Comparison of ENCODE assay signal across 25 cellular contexts in the genomic region with DNA sequence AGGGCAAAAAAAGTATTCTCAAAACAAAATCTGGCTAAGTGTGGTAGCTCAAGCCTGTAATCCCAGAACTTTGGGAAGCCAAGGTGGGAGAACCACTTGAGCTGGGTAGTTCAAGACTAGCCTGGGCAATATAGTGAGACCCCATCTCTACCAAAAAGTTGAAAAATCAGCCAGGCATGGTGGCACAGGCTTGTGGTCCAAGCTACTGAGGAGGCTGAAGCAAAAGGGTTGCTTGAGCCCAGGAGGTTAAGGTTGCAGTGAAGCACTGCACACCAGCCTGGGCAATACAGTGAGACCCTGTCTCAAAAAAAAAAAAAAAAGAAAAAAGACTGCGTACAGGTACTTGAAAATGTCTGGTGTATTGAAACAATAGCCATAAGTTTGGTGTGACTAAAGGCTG. TPM values are rescaled to one million over a fixed set of nuclear protein-coding genes. Genes with fewer than 3 reads are reported as not detected.
A peak's percentile ranks its signal among the peaks of the same experiment; 100 is the strongest.
DNase-seq lines count a peak whose midpoint lies in the region; ATAC-seq, FAIRE-seq and TF ChIP-seq lines count a peak whose summit lies in the region.
"Had no signal": no experiment of that assay in that cellular context is flagged by ENCODE, and none has a peak within 500 bp of the region (broad histone marks: within the 10 kb centered on the region; RNA-seq: fewer than 3 reads in every experiment).

No MANE protein-coding gene starts in this region.

- no peak overlapping the region for H3K9ac ChIP-seq in K562 (ENCODE audit: insufficient read depth in 1 of 2, low read depth in 2 of 2, low read length in 2 of 2)
- H3K9ac ChIP-seq: BLaER1 had no signal

- no peaks in the 10 kb centered on the region for H3K27me3 Mint-ChIP-seq in CD4-positive, alpha-beta T cell
- H3K27me3 Mint-ChIP-seq in neural crest cell (ENCODE audit: low read depth), result peaks cover 24% of the 10 kb centered on the region
- no peaks in the 10 kb centered on the region for H3K27me3 Mint-ChIP-seq in activated CD4-positive, alpha-beta memory T cell treated with anti-CD3 and anti-CD28 coated beads, Interleukin-2, amount 10 ng/mL, durations not matched to agents 7 days and 5 days

- no peak for TF ChIP-seq POLR2A in K562 (conservative IDR thresholded peaks at IDR 0.05)

- CTCF ChIA-PET in CD4-positive, alpha-beta T cell (lab: Charles Lee), result interaction anchor here (0.7 kb wide), 2 partner anchors 98 to 328 kb away, joined by 4 read pairs; no protein-coding TSS in a partner anchor
- CTCF ChIA-PET in HEK293 (lab: Yijun Ruan, JAX), result interaction anchor here (2.0 kb wide), 1 partner anchor 95 kb away, joined by 7 read pairs; no protein-coding TSS in a partner anchor
- CTCF ChIA-PET in K562 (lab: Yijun Ruan, JAX; ENCODE audit: low intra/inter-chr PET ratio), result no interaction called here
- CTCF ChIA-PET in activated CD4-positive, alpha-beta memory T cell treated with anti-CD3 and anti-CD28 coated beads, Interleukin-2, amount 10 ng/mL, durations not matched to agents 7 days and 5 days (lab: Charles Lee), result interaction anchor here (0.6 to 2.0 kb wide), 5 partner anchors 54 to 380 kb away, joined by 3 to 7 read pairs (median 3); no protein-coding TSS in a partner anchor

- H3K4me1 ChIP-seq in HEK293 (ENCODE audit: control insufficient read depth, insufficient read depth, low read length) (no peaks in the 10 kb centered on the region), K562 (replicated peaks in 1 of 2; ENCODE audit: control insufficient read depth in 2 of 2, insufficient read depth in 2 of 2, low read length in 2 of 2) (peaks cover 2 to 3% of the 10 kb centered on the region in 2 experiments; a peak in 2 of 5 replicates), upper lobe of right lung (peaks cover 17% of the 10 kb centered on the region)
- H3K4me1 ChIP-seq: Caco-2 had no signal

- no peaks in the 10 kb centered on the region for H3K9me1 ChIP-seq in K562 (ENCODE audit: control insufficient read depth, insufficient read depth, low read length)

- H3K27ac ChIP-seq in CD4-positive, alpha-beta T cell (ENCODE audit: low read depth, low read length), result no peak overlapping the region
- no peak overlapping the region for H3K27ac ChIP-seq in HEK293 (ENCODE audit: extremely low read depth, low read depth, low read length)
- H3K27ac ChIP-seq in K562 (ENCODE audit: extremely low read depth, low read depth, low read length), result no peak overlapping the region
- no peak overlapping the region for H3K27ac ChIP-seq in upper lobe of right lung
- H3K27ac ChIP-seq: BLaER1 had no signal

- H3K79me2 ChIP-seq in K562 (ENCODE audit: control insufficient read depth, insufficient read depth, low read length), result peaks cover 37% of the 10 kb centered on the region

- no peaks in the 10 kb centered on the region for H3K9me3 Mint-ChIP-seq in CD4-positive, alpha-beta T cell
- H3K9me3 Mint-ChIP-seq in neural crest cell, result no peaks in the 10 kb centered on the region
- no peaks in the 10 kb centered on the region for H3K9me3 Mint-ChIP-seq in activated CD4-positive, alpha-beta memory T cell treated with anti-CD3 and anti-CD28 coated beads, Interleukin-2, amount 10 ng/mL, durations not matched to agents 7 days and 5 days
- H3K9me3 Mint-ChIP-seq: CD14-positive monocyte; CD8-positive, alpha-beta T cell had no signal

- 14% methylated on average over 1 of the region's 1 CpG for WGBS in K562 (ENCODE audit: insufficient coverage, low coverage, missing lambda C conversion rate)

- no peaks in the 10 kb centered on the region for H3K9me3 ChIP-seq in CD4-positive, alpha-beta T cell (ENCODE audit: control insufficient read depth, low read length)
- H3K9me3 ChIP-seq in HEK293 (ENCODE audit: control insufficient read depth, insufficient read depth, low read depth, low read length), result no peaks in the 10 kb centered on the region
- H3K9me3 ChIP-seq in K562 (replicated peaks; ENCODE audit: control insufficient read depth, insufficient read depth, low read depth, low read length), result 0 out of 2 replicates have a peak, but pooled peaks cover 4% of the 10 kb centered on the region
- H3K9me3 ChIP-seq in upper lobe of right lung, result no peaks in the 10 kb centered on the region
- H3K9me3 ChIP-seq: BE2C, Caco-2 had no signal

- no peak overlapping the region for H3K4me3 ChIP-seq in HEK293 (ENCODE audit: low read depth, low read length)
- no peak overlapping the region for H3K4me3 ChIP-seq in K562
- H3K4me3 ChIP-seq in upper lobe of right lung, result no peak overlapping the region
- H3K4me3 ChIP-seq: BLaER1 had no signal

- H3K27ac Mint-ChIP-seq in CD4-positive, alpha-beta T cell, result no peak overlapping the region
- no peak overlapping the region for H3K27ac Mint-ChIP-seq in neural crest cell (ENCODE audit: unreplicated experiment)
- H3K27ac Mint-ChIP-seq in activated CD4-positive, alpha-beta memory T cell treated with anti-CD3 and anti-CD28 coated beads, Interleukin-2, amount 10 ng/mL, durations not matched to agents 7 days and 5 days, result no peak overlapping the region
- H3K27ac Mint-ChIP-seq: CD14-positive monocyte; CD8-positive, alpha-beta T cell had no signal

- intact Hi-C loops in CD4-positive, alpha-beta T cell (cut with DNase I, micrococcal nuclease), result loop anchor here in 1 of 2 experiments (10.0 kb wide), 2 partner anchors 478 to 512 kb away; partner anchors contain the start of genes RCHY1 and THAP6
- intact Hi-C loops in K562 (cut with micrococcal nuclease) (loop anchor here (5.0 kb wide), 1 partner anchor 75 kb away; no protein-coding TSS in a partner anchor), upper lobe of right lung (cut with DNase I) (no loop called here)

- in situ Hi-C loops in K562 (cut with MboI), result no loop called here

- DNase-seq in CD4-positive, alpha-beta T cell, result no peak
- no peak for DNase-seq in K562 (ENCODE audit: extremely low read depth in 1 of 4, low spot score in 3 of 4)
- DNase-seq in neural crest cell (ENCODE audit: low read depth, low spot score), result no peak
- no peak for DNase-seq in activated CD4-positive, alpha-beta memory T cell treated with anti-CD3 and anti-CD28 coated beads, Interleukin-2, amount 10 ng/mL, durations not matched to agents 7 days and 5 days
- DNase-seq in upper lobe of right lung, result no peak
- DNase-seq in activated T-cell treated with anti-CD3 and anti-CD28 coated beads for 4 hours, result no peak
- DNase-seq: 8988T; ACHN; BE2C; C1 segment of cervical spinal cord; Caco-2; Calu3; CD4-positive, CD25-positive, alpha-beta regulatory T cell; CD8-positive, alpha-beta T cell; DMS79 treated with DMSO at 0.1 percent for 48 hours; GF-D8 had no signal

- H3K4me3 Mint-ChIP-seq in CD4-positive, alpha-beta T cell, result peak overlapping the region; percentile 32
- H3K4me3 Mint-ChIP-seq in neural crest cell, result peak overlapping the region; percentile 41
- no peak overlapping the region for H3K4me3 Mint-ChIP-seq in activated CD4-positive, alpha-beta memory T cell treated with anti-CD3 and anti-CD28 coated beads, Interleukin-2, amount 10 ng/mL, durations not matched to agents 7 days and 5 days

- ATAC-seq in CD4-positive, alpha-beta T cell (ENCODE audit: poor library complexity), result no peak
- ATAC-seq in K562 (no peak), upper lobe of right lung (no peak)
- ATAC-seq: CD8-positive, alpha-beta T cell had no signal

- H3K4me1 Mint-ChIP-seq in CD4-positive, alpha-beta T cell (ENCODE audit: low read depth), result peaks cover 36% of the 10 kb centered on the region
- H3K4me1 Mint-ChIP-seq in neural crest cell, result peaks cover 27% of the 10 kb centered on the region
- H3K4me1 Mint-ChIP-seq in activated CD4-positive, alpha-beta memory T cell treated with anti-CD3 and anti-CD28 coated beads, Interleukin-2, amount 10 ng/mL, durations not matched to agents 7 days and 5 days, result peaks cover 35% of the 10 kb centered on the region

- no peak for TF ChIP-seq RAD21 in K562 (CRISPR knock-in tag; conservative IDR thresholded peaks at IDR 0.05 in 1 of 2, IDR thresholded peaks at IDR 0.05 in 1 of 2)

- H3K36me3 ChIP-seq in HEK293 (ENCODE audit: control insufficient read depth in 2 of 2, insufficient read depth in 1 of 2, low read length in 2 of 2) (peaks cover 0 to 9% of the 10 kb centered on the region in 2 experiments; a peak in 1 of 3 replicates), K562 (ENCODE audit: control insufficient read depth, insufficient read depth, low read length) (peaks cover 13% of the 10 kb centered on the region; the same call in 1 of the 3 replicates), upper lobe of right lung (no peaks in the 10 kb centered on the region)

- H2AFZ ChIP-seq in K562 (ENCODE audit: low read depth, low read length), result no peak overlapping the region

- no TSS peak for BruUV-seq in K562 (replicated peaks; lab: Mats Ljungman, UMichigan)

- no peak for FAIRE-seq in K562 (lab: Jason Lieb, UNC)
- FAIRE-seq: A204.1, G401.6, GM12891, GM19239 had no signal

- no peak for TF ChIP-seq EP300 in K562 (IDR thresholded peaks at IDR 0.05; ENCODE audit: low read length)

- POLR2A ChIA-PET in CD4-positive, alpha-beta T cell (lab: Charles Lee), result interaction anchor here (2.8 kb wide), 1 partner anchor 53 kb away, joined by 31 read pairs; the partner anchor contains the start of gene NAAA
- POLR2A ChIA-PET in HEK293 (lab: Yijun Ruan, JAX), result no interaction called here
- POLR2A ChIA-PET in K562 (lab: Yijun Ruan, JAX), result no interaction called here
- POLR2A ChIA-PET in activated CD4-positive, alpha-beta memory T cell treated with anti-CD3 and anti-CD28 coated beads, Interleukin-2, amount 10 ng/mL, durations not matched to agents 7 days and 5 days (lab: Charles Lee), result interaction anchor here (1.2 to 2.2 kb wide), 2 partner anchors 52 to 156 kb away, joined by 3 to 25 read pairs; partner anchors contain the start of genes NAAA and NUP54

- peaks cover 22% of the 10 kb centered on the region for H3K36me3 Mint-ChIP-seq in CD4-positive, alpha-beta T cell (ENCODE audit: low read depth)
- H3K36me3 Mint-ChIP-seq in neural crest cell (ENCODE audit: low read depth), result peaks cover 7% of the 10 kb centered on the region
- H3K36me3 Mint-ChIP-seq in activated CD4-positive, alpha-beta memory T cell treated with anti-CD3 and anti-CD28 coated beads, Interleukin-2, amount 10 ng/mL, durations not matched to agents 7 days and 5 days (ENCODE audit: low read depth), result peaks cover 19% of the 10 kb centered on the region

- TF ChIP-seq CTCF in CD4-positive, alpha-beta T cell (IDR thresholded peaks at IDR 0.05), result no peak
- TF ChIP-seq CTCF in HEK293 (tag by site-specific recombination; IDR thresholded peaks at IDR 0.05) (no peak), K562 (IDR thresholded peaks at IDR 0.05 in 2 of 3, conservative IDR thresholded peaks at IDR 0.05 in 1 of 3; ENCODE audit: insufficient read depth in 2 of 3, low read depth in 1 of 3, low read length in 3 of 3) (no peak), neural crest cell (conservative IDR thresholded peaks at IDR 0.05) (no peak), upper lobe of right lung (IDR thresholded peaks at IDR 0.05) (no peak)

- H4K20me1 ChIP-seq in K562 (replicated peaks; ENCODE audit: control insufficient read depth, insufficient read depth, low read length), result no peaks in the 10 kb centered on the region

- H3K27me3 ChIP-seq in CD4-positive, alpha-beta T cell (ENCODE audit: control insufficient read depth, insufficient read depth, low read length), result no peaks in the 10 kb centered on the region
- H3K27me3 ChIP-seq in K562 (ENCODE audit: control insufficient read depth in 2 of 2, insufficient read depth in 2 of 2, low read length in 2 of 2) (no peaks in the 10 kb centered on the region), upper lobe of right lung (no peaks in the 10 kb centered on the region)
- H3K27me3 ChIP-seq: BE2C, BLaER1 had no signal

- H3K4me2 ChIP-seq in K562 (ENCODE audit: insufficient read depth, low read length), result no peak overlapping the region
- H3K4me2 ChIP-seq: BLaER1 had no signal

RNA-seq across cellular contexts. Expression of gene SDAD1, which starts 1.7 kb away (rescaled TPM):
- total RNA-seq in CD4-positive, alpha-beta T cell, result 10 to 100 TPM; 21.2 to 21.9 TPM
- 16.8 and 34.6 TPM in 2 replicates for total RNA-seq in K562 (2011; cell fraction: chromatin; rRNA removed; ENCODE audit: low replicate concordance)
- 10.2 and 10.8 TPM in 2 replicates for total RNA-seq in K562 (2011; cell fraction: nucleolus; rRNA removed)
- total RNA-seq in K562 (2011; cell fraction: nucleoplasm; rRNA removed), result 15.4 and 19.2 TPM in 2 replicates
- total RNA-seq in K562 (2014; rRNA removed), result 28.2 and 42.6 TPM in 2 replicates
- total RNA-seq in K562 (2014; rRNA removed; fragmentation: Illumina TruSeq; extraction: Trizol), result 54.1 and 64.9 TPM in 2 replicates
- total RNA-seq in K562 (2015; rRNA removed; fragmentation: Illumina TruSeq; extraction: Trizol), result 46.6 and 48.6 TPM in 2 replicates
- 47.8 and 54.3 TPM in 2 replicates for total RNA-seq in K562 (2021)
- polyA plus RNA-seq in K562 (2011; rRNA removed), result 21.7 and 30.4 TPM in 2 replicates
- 6.4 and 10.7 TPM in 2 replicates for polyA plus RNA-seq in K562 (2011; cell fraction: cytosol; rRNA removed)
- polyA plus RNA-seq in K562 (2011; cell fraction: nucleus; rRNA removed), result 11.3 and 14.5 TPM in 2 replicates
- 30.0 and 33.1 TPM in 2 replicates for polyA plus RNA-seq in K562 (2012)
- polyA plus RNA-seq in K562 (2014; fragmentation: Illumina TruSeq; extraction: Trizol), result 57.4 and 61.7 TPM in 2 replicates
- 100 to 1,000 TPM in 1 of 2 experiments, 10 to 100 TPM in 1; 71.4 to 115 TPM for polyA plus RNA-seq in K562 (2014; fragmentation: Nextera tagmentation; extraction: Ambion mirVana)
- polyA plus RNA-seq in K562 (2014; rRNA removed), result 30.3 and 32.1 TPM in 2 replicates
- polyA minus RNA-seq in K562 (2011; rRNA and poly(A)+ RNA removed), result 43.5 and 45.5 TPM in 2 replicates
- polyA minus RNA-seq in K562 (2011; cell fraction: cytosol; rRNA and poly(A)+ RNA removed), result 13.3 and 22.3 TPM in 2 replicates
- polyA minus RNA-seq in K562 (2011; cell fraction: nucleus; rRNA and poly(A)+ RNA removed), result 8.9 and 15.1 TPM in 2 replicates
- total RNA-seq in neural crest cell, result 52.1 and 55.8 TPM in 2 replicates
- 10 to 100 TPM; 39.1 to 43.0 TPM for total RNA-seq in activated CD4-positive, alpha-beta memory T cell treated with anti-CD3 and anti-CD28 coated beads, Interleukin-2, amount 10 ng/mL, durations not matched to agents 7 days and 5 days
- total RNA-seq in upper lobe of right lung, result 36.2 TPM

RNA-seq across cellular contexts. Expression of gene CXCL9, which starts 14.8 kb away (rescaled TPM):
- not detected for total RNA-seq in CD4-positive, alpha-beta T cell
- total RNA-seq in K562 (2011; cell fraction: chromatin; rRNA removed; ENCODE audit: low replicate concordance), result not detected in 2 replicates
- not detected in 2 replicates for total RNA-seq in K562 (2011; cell fraction: nucleolus; rRNA removed)
- not detected in 2 replicates for total RNA-seq in K562 (2011; cell fraction: nucleoplasm; rRNA removed)
- total RNA-seq in K562 (2014; rRNA removed) (not detected in 2 replicates), K562 (2014; rRNA removed; fragmentation: Illumina TruSeq; extraction: Trizol) (not detected in 2 replicates), K562 (2015; rRNA removed; fragmentation: Illumina TruSeq; extraction: Trizol) (not detected in 2 replicates), K562 (2021) (not detected in 2 replicates), neural crest cell (not detected in 2 replicates), upper lobe of right lung (1.4 TPM)
- polyA plus RNA-seq in K562 (2011; rRNA removed) (not detected in 2 replicates), K562 (2014; fragmentation: Illumina TruSeq; extraction: Trizol) (not detected in 2 replicates), K562 (2014; fragmentation: Nextera tagmentation; extraction: Ambion mirVana) (not detected), K562 (2014; rRNA removed) (not detected in 2 replicates)
- polyA plus RNA-seq in K562 (2011; cell fraction: cytosol; rRNA removed), result not detected in 2 replicates
- not detected in 2 replicates for polyA plus RNA-seq in K562 (2011; cell fraction: nucleus; rRNA removed)
- polyA plus RNA-seq in K562 (2012), result not detected in 2 replicates
- polyA minus RNA-seq in K562 (2011; rRNA and poly(A)+ RNA removed), result not detected in 2 replicates
- polyA minus RNA-seq in K562 (2011; cell fraction: cytosol; rRNA and poly(A)+ RNA removed), result not detected in 2 replicates
- not detected in 2 replicates for polyA minus RNA-seq in K562 (2011; cell fraction: nucleus; rRNA and poly(A)+ RNA removed)
- not detected for total RNA-seq in activated CD4-positive, alpha-beta memory T cell treated with anti-CD3 and anti-CD28 coated beads, Interleukin-2, amount 10 ng/mL, durations not matched to agents 7 days and 5 days
- total RNA-seq: A673; Caco-2; Calu3; CD4-positive, CD25-positive, alpha-beta regulatory T cell; CD8-positive, alpha-beta T cell had no signal
- polyA plus RNA-seq: AG04450; CD4-positive, CD25-positive, alpha-beta regulatory T cell had no signal

RNA-seq across cellular contexts. Expression of gene CXCL10, which starts 30.8 kb away (rescaled TPM):
- total RNA-seq in CD4-positive, alpha-beta T cell, result not detected
- total RNA-seq in K562 (2011; cell fraction: chromatin; rRNA removed; ENCODE audit: low replicate concordance), result not detected in 2 replicates
- total RNA-seq in K562 (2011; cell fraction: nucleolus; rRNA removed), result not detected in 2 replicates
- total RNA-seq in K562 (2011; cell fraction: nucleoplasm; rRNA removed), result not detected in 2 replicates
- total RNA-seq in K562 (2014; rRNA removed), result not detected in 2 replicates
- total RNA-seq in K562 (2014; rRNA removed; fragmentation: Illumina TruSeq; extraction: Trizol), result not detected in 2 replicates
- total RNA-seq in K562 (2015; rRNA removed; fragmentation: Illumina TruSeq; extraction: Trizol), result 0.15 TPM in 1 of 2 replicates, not detected in the other
- 0.18 TPM in 1 of 2 replicates, not detected in the other for total RNA-seq in K562 (2021)
- not detected in 2 replicates for polyA plus RNA-seq in K562 (2011; rRNA removed)
- polyA plus RNA-seq in K562 (2011; cell fraction: cytosol; rRNA removed), result not detected in 2 replicates
- polyA plus RNA-seq in K562 (2011; cell fraction: nucleus; rRNA removed), result not detected in 2 replicates
- 0.23 and 0.83 TPM in 2 replicates for polyA plus RNA-seq in K562 (2012)
- not detected in 2 replicates for polyA plus RNA-seq in K562 (2014; fragmentation: Illumina TruSeq; extraction: Trizol)
- polyA plus RNA-seq in K562 (2014; fragmentation: Nextera tagmentation; extraction: Ambion mirVana), result under 1 TPM in 1 of 2 experiments, not detected in 1; 0.06 TPM
- polyA plus RNA-seq in K562 (2014; rRNA removed), result 0.08 TPM in 1 of 2 replicates, not detected in the other
- polyA minus RNA-seq in K562 (2011; rRNA and poly(A)+ RNA removed), result not detected in 2 replicates
- not detected in 2 replicates for polyA minus RNA-seq in K562 (2011; cell fraction: cytosol; rRNA and poly(A)+ RNA removed)
- polyA minus RNA-seq in K562 (2011; cell fraction: nucleus; rRNA and poly(A)+ RNA removed), result not detected in 2 replicates
- total RNA-seq in neural crest cell, result not detected in 2 replicates
- total RNA-seq in activated CD4-positive, alpha-beta memory T cell treated with anti-CD3 and anti-CD28 coated beads, Interleukin-2, amount 10 ng/mL, durations not matched to agents 7 days and 5 days, result 1 to 10 TPM; 1.3 to 1.5 TPM
- 3.3 TPM for total RNA-seq in upper lobe of right lung
- total RNA-seq: Caco-2; CD4-positive, CD25-positive, alpha-beta regulatory T cell; CD8-positive, alpha-beta T cell had no signal
- polyA plus RNA-seq: CD4-positive, CD25-positive, alpha-beta regulatory T cell had no signal

RNA-seq across cellular contexts. Expression of gene CXCL11, which starts 43.4 kb away (rescaled TPM):
- total RNA-seq in CD4-positive, alpha-beta T cell, result not detected
- 0.93 and 7.8 TPM in 2 replicates for total RNA-seq in K562 (2011; cell fraction: chromatin; rRNA removed; ENCODE audit: low replicate concordance)
- 0.50 and 0.66 TPM in 2 replicates for total RNA-seq in K562 (2011; cell fraction: nucleolus; rRNA removed)
- total RNA-seq in K562 (2011; cell fraction: nucleoplasm; rRNA removed), result 1.6 and 2.1 TPM in 2 replicates
- total RNA-seq in K562 (2014; rRNA removed), result 3.3 and 4.5 TPM in 2 replicates
- total RNA-seq in K562 (2014; rRNA removed; fragmentation: Illumina TruSeq; extraction: Trizol), result 6.8 and 8.9 TPM in 2 replicates
- 3.8 and 6.1 TPM in 2 replicates for total RNA-seq in K562 (2015; rRNA removed; fragmentation: Illumina TruSeq; extraction: Trizol)
- total RNA-seq in K562 (2021), result 4.0 and 4.5 TPM in 2 replicates
- polyA plus RNA-seq in K562 (2011; rRNA removed), result 0.41 and 5.9 TPM in 2 replicates
- 0.24 and 0.46 TPM in 2 replicates for polyA plus RNA-seq in K562 (2011; cell fraction: cytosol; rRNA removed)
- 1.1 and 7.7 TPM in 2 replicates for polyA plus RNA-seq in K562 (2011; cell fraction: nucleus; rRNA removed)
- polyA plus RNA-seq in K562 (2012), result 5.1 and 25.5 TPM in 2 replicates
- polyA plus RNA-seq in K562 (2014; fragmentation: Illumina TruSeq; extraction: Trizol), result 5.8 and 9.1 TPM in 2 replicates
- 1 to 10 TPM; 2.1 to 2.3 TPM for polyA plus RNA-seq in K562 (2014; fragmentation: Nextera tagmentation; extraction: Ambion mirVana)
- polyA plus RNA-seq in K562 (2014; rRNA removed), result 5.6 and 6.2 TPM in 2 replicates
- polyA minus RNA-seq in K562 (2011; rRNA and poly(A)+ RNA removed), result 4.0 TPM in 1 of 2 replicates, not detected in the other
- 1.0 TPM in 1 of 2 replicates, not detected in the other for polyA minus RNA-seq in K562 (2011; cell fraction: cytosol; rRNA and poly(A)+ RNA removed)
- 0.78 and 0.94 TPM in 2 replicates for polyA minus RNA-seq in K562 (2011; cell fraction: nucleus; rRNA and poly(A)+ RNA removed)
- not detected in 2 replicates for total RNA-seq in neural crest cell
- total RNA-seq in activated CD4-positive, alpha-beta memory T cell treated with anti-CD3 and anti-CD28 coated beads, Interleukin-2, amount 10 ng/mL, durations not matched to agents 7 days and 5 days, result under 1 TPM; 0.28 to 0.33 TPM
- total RNA-seq in upper lobe of right lung, result not detected
- total RNA-seq: Caco-2; CD4-positive, CD25-positive, alpha-beta regulatory T cell; CD8-positive, alpha-beta T cell had no signal
- polyA plus RNA-seq: CD4-positive, CD25-positive, alpha-beta regulatory T cell had no signal

RNA-seq across cellular contexts. Expression of gene NAAA, which starts 51.6 kb away (rescaled TPM):
- total RNA-seq in CD4-positive, alpha-beta T cell, result 10 to 100 TPM; 32.6 to 33.3 TPM
- 9.4 and 13.7 TPM in 2 replicates for total RNA-seq in K562 (2011; cell fraction: chromatin; rRNA removed; ENCODE audit: low replicate concordance)
- 16.6 and 18.8 TPM in 2 replicates for total RNA-seq in K562 (2011; cell fraction: nucleolus; rRNA removed)
- 16.1 and 20.8 TPM in 2 replicates for total RNA-seq in K562 (2011; cell fraction: nucleoplasm; rRNA removed)
- 6.8 and 10.3 TPM in 2 replicates for total RNA-seq in K562 (2014; rRNA removed)
- 5.1 and 5.2 TPM in 2 replicates for total RNA-seq in K562 (2014; rRNA removed; fragmentation: Illumina TruSeq; extraction: Trizol)
- total RNA-seq in K562 (2015; rRNA removed; fragmentation: Illumina TruSeq; extraction: Trizol), result 6.6 and 6.7 TPM in 2 replicates
- total RNA-seq in K562 (2021), result 5.4 and 7.5 TPM in 2 replicates
- 6.0 and 7.9 TPM in 2 replicates for polyA plus RNA-seq in K562 (2011; rRNA removed)
- polyA plus RNA-seq in K562 (2011; cell fraction: cytosol; rRNA removed), result 5.6 and 13.1 TPM in 2 replicates
- polyA plus RNA-seq in K562 (2011; cell fraction: nucleus; rRNA removed), result 5.7 and 6.9 TPM in 2 replicates
- 5.4 and 7.8 TPM in 2 replicates for polyA plus RNA-seq in K562 (2012)
- polyA plus RNA-seq in K562 (2014; fragmentation: Illumina TruSeq; extraction: Trizol), result 5.9 and 6.4 TPM in 2 replicates
- 1 to 10 TPM; 1.3 to 1.9 TPM for polyA plus RNA-seq in K562 (2014; fragmentation: Nextera tagmentation; extraction: Ambion mirVana)
- polyA plus RNA-seq in K562 (2014; rRNA removed), result 7.3 and 9.4 TPM in 2 replicates
- 5.9 and 6.8 TPM in 2 replicates for polyA minus RNA-seq in K562 (2011; rRNA and poly(A)+ RNA removed)
- 3.4 and 7.4 TPM in 2 replicates for polyA minus RNA-seq in K562 (2011; cell fraction: cytosol; rRNA and poly(A)+ RNA removed)
- polyA minus RNA-seq in K562 (2011; cell fraction: nucleus; rRNA and poly(A)+ RNA removed), result 4.6 and 6.4 TPM in 2 replicates
- 3.3 and 3.5 TPM in 2 replicates for total RNA-seq in neural crest cell
- 10 to 100 TPM; 38.7 to 39.3 TPM for total RNA-seq in activated CD4-positive, alpha-beta memory T cell treated with anti-CD3 and anti-CD28 coated beads, Interleukin-2, amount 10 ng/mL, durations not matched to agents 7 days and 5 days
- total RNA-seq in upper lobe of right lung, result 24.1 TPM

Comparison
In these comparisons a context has a peak if more than half of its experiments do, and no peak if none do; other contexts are left out.
1. POLR2A ChIA-PET loops: an anchor here in CD4-positive, alpha-beta T cell (2.8 kb wide) and activated CD4-positive, alpha-beta memory T cell treated with anti-CD3 and anti-CD28 coated beads, Interleukin-2, amount 10 ng/mL, durations not matched to agents 7 days and 5 days (1.2 to 2.2 kb wide); none called in HEK293 and K562.